ENCODE assay signal across 23 cellular contexts in the genomic region with DNA sequence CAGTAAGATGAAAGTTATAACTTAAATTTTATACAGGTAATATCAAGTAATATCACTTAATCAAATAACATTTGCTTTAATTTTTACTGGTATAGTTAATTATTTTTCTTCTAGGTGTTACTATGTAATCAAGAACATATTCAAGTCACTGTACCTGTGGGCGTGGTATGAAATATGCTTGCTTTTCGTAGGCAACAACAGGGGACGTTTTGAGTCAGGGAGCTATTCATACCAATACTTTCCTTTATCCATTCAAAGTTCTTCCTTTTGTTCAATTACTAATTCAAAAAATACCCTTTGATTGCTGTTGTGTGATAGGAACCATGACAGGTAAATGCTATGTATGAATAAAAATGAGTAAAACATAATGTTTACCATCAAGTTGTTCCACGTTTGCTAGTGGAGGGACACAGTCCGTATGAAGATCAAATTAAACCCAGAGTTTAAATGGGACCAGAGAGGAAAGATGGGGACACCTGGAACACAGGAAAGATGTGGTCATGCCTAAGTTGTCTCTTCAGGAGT.
"Had no signal": no experiment of that assay in that cellular context is flagged by ENCODE, and none has a peak within 500 bp of the region (broad histone marks: within the 10 kb centered on the region; RNA-seq: fewer than 3 reads in every experiment).

No MANE protein-coding gene starts in this region.

- H3K9me3 Mint-ChIP-seq: activated T-cell treated with anti-CD3 and anti-CD28 coated beads, Interleukin-2, amount 50 U/mL, for 24 hours; dendritic cell treated with granulocyte-macrophage colony-stimulating factor and Interleukin-4, amounts not matched to agents 40 ng/mL and 50 ng/mL, for 4 days; memory B cell; nephron had no signal

- H3K27ac Mint-ChIP-seq: activated naive CD8-positive, alpha-beta T cell; activated T-cell treated with anti-CD3 and anti-CD28 coated beads, Interleukin-2, amount 50 U/mL, for 24 hours; dendritic cell treated with granulocyte-macrophage colony-stimulating factor and Interleukin-4, amounts not matched to agents 40 ng/mL and 50 ng/mL, for 4 days; memory B cell had no signal

- H3K9me3 ChIP-seq: adrenal gland, ascending aorta, heart left ventricle, neutrophil, ovary, prostate gland, thyroid gland, upper lobe of right lung had no signal

- FAIRE-seq: endometrium, islet of Langerhans had no signal

- DNase-seq: activated effector memory CD4-positive, alpha-beta T cell treated with anti-CD3 and anti-CD28 coated beads, Interleukin-2, amount 50 U/mL, for 16 hours; activated T-cell treated with anti-CD3 and anti-CD28 coated beads, Interleukin-2, amount 50 U/mL, for 24 hours; adrenal gland; brain microvascular endothelial cell; caudate nucleus; effector CD4-positive, alpha-beta T cell; heart left ventricle; ovary; stimulated activated naive CD4-positive, alpha-beta T cell treated with Interleukin-2 at 50 U/mL for 16 hours; substantia nigra; SW 1271; thyroid gland; upper lobe of right lung had no signal

- H3K36me3 ChIP-seq: adrenal gland, ascending aorta, brain microvascular endothelial cell, heart left ventricle, neutrophil, ovary, prostate gland, thyroid gland, upper lobe of right lung had no signal

- H3K27me3 Mint-ChIP-seq: activated naive CD8-positive, alpha-beta T cell; activated T-cell treated with anti-CD3 and anti-CD28 coated beads, Interleukin-2, amount 50 U/mL, for 24 hours; memory B cell had no signal

- H3K4me3 Mint-ChIP-seq: activated naive CD8-positive, alpha-beta T cell; activated T-cell treated with anti-CD3 and anti-CD28 coated beads, Interleukin-2, amount 50 U/mL, for 24 hours; dendritic cell treated with granulocyte-macrophage colony-stimulating factor and Interleukin-4, amounts not matched to agents 40 ng/mL and 50 ng/mL, for 4 days; memory B cell; nephron had no signal

- ATAC-seq: heart left ventricle, upper lobe of right lung had no signal

- H3K27me3 ChIP-seq: adrenal gland, ascending aorta, brain microvascular endothelial cell, heart left ventricle, neutrophil, ovary, thyroid gland, upper lobe of right lung had no signal

- H3K4me3 ChIP-seq: adrenal gland, ascending aorta, heart left ventricle, ovary, prostate gland, SK-N-MC, thyroid gland, upper lobe of right lung had no signal

- H3K4me1 ChIP-seq: adrenal gland, prostate gland, thyroid gland, upper lobe of right lung had no signal

- H3K27ac ChIP-seq: adrenal gland, ascending aorta, brain microvascular endothelial cell, heart left ventricle, neutrophil, ovary, prostate gland, SK-N-MC, thyroid gland, upper lobe of right lung had no signal

- H3K36me3 Mint-ChIP-seq: activated naive CD8-positive, alpha-beta T cell; memory B cell had no signal
